Comparison of ENCODE assay signal across 8 cellular contexts in the genomic region with DNA sequence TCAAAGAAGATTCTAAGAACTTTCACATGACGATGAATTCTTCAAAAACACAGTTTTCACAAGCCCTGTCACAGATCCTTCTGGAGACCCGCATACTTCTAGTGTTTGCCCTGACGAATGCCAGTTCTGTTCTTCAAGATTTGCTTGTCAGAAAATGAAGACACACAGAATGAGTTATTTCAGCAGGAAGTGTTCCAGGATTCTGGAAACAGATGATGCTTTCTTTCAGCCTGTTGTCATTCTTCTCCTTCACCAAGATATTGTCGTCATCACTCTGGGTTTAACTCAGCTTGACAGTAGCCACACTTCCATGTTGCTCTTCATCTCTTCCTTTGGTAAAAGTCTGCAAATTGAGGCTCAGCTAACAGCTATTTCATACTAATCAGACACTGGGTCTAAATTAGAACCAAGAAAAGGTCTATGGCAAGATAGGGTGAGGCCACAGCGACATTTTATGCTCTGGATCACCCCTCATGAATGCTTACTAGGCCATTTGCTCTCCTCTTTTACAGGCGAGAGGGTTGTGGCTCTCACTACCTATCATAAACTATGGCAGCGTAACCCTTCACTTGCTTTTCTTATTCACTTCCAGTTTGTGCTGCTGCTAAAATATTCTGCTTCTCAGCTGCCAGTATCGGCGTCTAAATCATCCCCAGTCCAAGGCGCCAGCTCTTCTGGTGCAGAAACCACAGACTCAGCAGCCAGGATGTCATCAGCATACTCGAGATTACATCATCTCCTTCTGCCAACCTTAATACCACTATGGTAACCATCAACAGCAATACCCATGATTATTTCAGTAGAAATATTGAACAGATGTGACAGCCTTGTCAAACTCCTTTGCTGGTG.
DNase-seq lines count a peak whose midpoint lies in the region; ATAC-seq and TF ChIP-seq lines count a peak whose summit lies in the region.

No MANE protein-coding gene starts in this region.

- H2AFZ ChIP-seq in OCI-LY7 (ENCODE audit: low read length), result no peak overlapping the region

- CTCF ChIA-PET in HEK293 (lab: Yijun Ruan, JAX), result interaction anchor here (0.6 kb wide), 1 partner anchor 11 kb away, joined by 3 read pairs; no protein-coding TSS in a partner anchor
- CTCF ChIA-PET in OCI-LY7 (lab: Charles Lee; ENCODE audit: unreplicated experiment), result no interaction called here

- POLR2A ChIA-PET in HEK293 (lab: Yijun Ruan, JAX), result no interaction called here
- POLR2A ChIA-PET in OCI-LY7 (lab: Charles Lee), result interaction anchor here (0.6 kb wide), 1 partner anchor 100 kb away, joined by 3 read pairs; no protein-coding TSS in a partner anchor

- H3K4me2 ChIP-seq in OCI-LY7 (ENCODE audit: low read length), result no peak overlapping the region

- no peaks in the 10 kb centered on the region for H4K20me1 ChIP-seq in OCI-LY7 (ENCODE audit: insufficient read depth, low read length)

- ATAC-seq in Right ventricle myocardium superior (ENCODE audit: poor library complexity) (no peak), HG03457 (IDR thresholded peaks at IDR 0.05; ENCODE audit: unreplicated experiment) (no peak)

- H3K4me1 ChIP-seq in HEK293 (ENCODE audit: control insufficient read depth, insufficient read depth, low read length), result no peaks in the 10 kb centered on the region
- H3K4me1 ChIP-seq in OCI-LY7 (ENCODE audit: insufficient read depth, low read length, poor library complexity, severe bottlenecking), result no peaks in the 10 kb centered on the region

- H3K79me2 ChIP-seq in OCI-LY7 (ENCODE audit: insufficient read depth, low read depth, low read length), result no peaks in the 10 kb centered on the region

- DNase-seq in OCI-LY7 (ENCODE audit: low spot score) (peak; percentile 14), fibroblast of peridontal ligament (ENCODE audit: extremely low read depth) (peak; percentile 34), Right ventricle myocardium superior (no peak), islet precursor cell (no peak), coronary artery (ENCODE audit: low spot score) (no peak)

- H3K9me3 ChIP-seq in HEK293 (ENCODE audit: control insufficient read depth, insufficient read depth, low read depth, low read length) (no peaks in the 10 kb centered on the region), OCI-LY7 (ENCODE audit: low read length) (no peaks in the 10 kb centered on the region)

- intact Hi-C loops in OCI-LY7 (cut with micrococcal nuclease; ENCODE audit: unreplicated experiment) (no loop called here), Right ventricle myocardium superior (cut with DNase I) (no loop called here)

- no peak overlapping the region for H3K27ac ChIP-seq in HEK293 (ENCODE audit: extremely low read depth, low read depth, low read length)
- H3K27ac ChIP-seq in OCI-LY7 (ENCODE audit: low read depth, low read length, poor library complexity, severe bottlenecking), result no peak overlapping the region
- no peak overlapping the region for H3K27ac ChIP-seq in coronary artery

- TF ChIP-seq CTCF in HEK293 (tag by site-specific recombination; IDR thresholded peaks at IDR 0.05), result no peak
- TF ChIP-seq CTCF in OCI-LY7 (conservative IDR thresholded peaks at IDR 0.05; ENCODE audit: low read length), result no peak
- TF ChIP-seq CTCF in coronary artery (IDR thresholded peaks at IDR 0.05), result no peak

- H3K36me3 ChIP-seq in HEK293 (ENCODE audit: control insufficient read depth in 2 of 2, insufficient read depth in 1 of 2, low read length in 2 of 2), result no peaks in the 10 kb centered on the region
- H3K36me3 ChIP-seq in OCI-LY7 (ENCODE audit: insufficient read depth, low read length), result no peaks in the 10 kb centered on the region

- no TSS peak for BruUV-seq in OCI-LY7 (replicated peaks; lab: Mats Ljungman, UMichigan)

- H3K4me3 ChIP-seq in GM08714 (ENCODE audit: low read length), result peak overlapping the region; percentile 23; the same call in 1 of the 2 replicates
- no peak overlapping the region for H3K4me3 ChIP-seq in HEK293 (ENCODE audit: low read depth, low read length)
- no peak overlapping the region for H3K4me3 ChIP-seq in OCI-LY7 (ENCODE audit: low read depth, low read length, poor library complexity, severe bottlenecking)
- H3K4me3 ChIP-seq in coronary artery, result no peak overlapping the region

- H3K9me2 ChIP-seq in OCI-LY7 (ENCODE audit: insufficient read depth, low read length), result no peaks in the 10 kb centered on the region

TF ChIP-seq in HEK293, 187 proteins besides CTCF, POLR2A, EP300 and RAD21:
- no peak for TF ChIP-seq ZNF138 (tag by site-specific recombination; IDR thresholded peaks at IDR 0.05; ENCODE audit: borderline replicate concordance)
- TF ChIP-seq, protein P1, sequence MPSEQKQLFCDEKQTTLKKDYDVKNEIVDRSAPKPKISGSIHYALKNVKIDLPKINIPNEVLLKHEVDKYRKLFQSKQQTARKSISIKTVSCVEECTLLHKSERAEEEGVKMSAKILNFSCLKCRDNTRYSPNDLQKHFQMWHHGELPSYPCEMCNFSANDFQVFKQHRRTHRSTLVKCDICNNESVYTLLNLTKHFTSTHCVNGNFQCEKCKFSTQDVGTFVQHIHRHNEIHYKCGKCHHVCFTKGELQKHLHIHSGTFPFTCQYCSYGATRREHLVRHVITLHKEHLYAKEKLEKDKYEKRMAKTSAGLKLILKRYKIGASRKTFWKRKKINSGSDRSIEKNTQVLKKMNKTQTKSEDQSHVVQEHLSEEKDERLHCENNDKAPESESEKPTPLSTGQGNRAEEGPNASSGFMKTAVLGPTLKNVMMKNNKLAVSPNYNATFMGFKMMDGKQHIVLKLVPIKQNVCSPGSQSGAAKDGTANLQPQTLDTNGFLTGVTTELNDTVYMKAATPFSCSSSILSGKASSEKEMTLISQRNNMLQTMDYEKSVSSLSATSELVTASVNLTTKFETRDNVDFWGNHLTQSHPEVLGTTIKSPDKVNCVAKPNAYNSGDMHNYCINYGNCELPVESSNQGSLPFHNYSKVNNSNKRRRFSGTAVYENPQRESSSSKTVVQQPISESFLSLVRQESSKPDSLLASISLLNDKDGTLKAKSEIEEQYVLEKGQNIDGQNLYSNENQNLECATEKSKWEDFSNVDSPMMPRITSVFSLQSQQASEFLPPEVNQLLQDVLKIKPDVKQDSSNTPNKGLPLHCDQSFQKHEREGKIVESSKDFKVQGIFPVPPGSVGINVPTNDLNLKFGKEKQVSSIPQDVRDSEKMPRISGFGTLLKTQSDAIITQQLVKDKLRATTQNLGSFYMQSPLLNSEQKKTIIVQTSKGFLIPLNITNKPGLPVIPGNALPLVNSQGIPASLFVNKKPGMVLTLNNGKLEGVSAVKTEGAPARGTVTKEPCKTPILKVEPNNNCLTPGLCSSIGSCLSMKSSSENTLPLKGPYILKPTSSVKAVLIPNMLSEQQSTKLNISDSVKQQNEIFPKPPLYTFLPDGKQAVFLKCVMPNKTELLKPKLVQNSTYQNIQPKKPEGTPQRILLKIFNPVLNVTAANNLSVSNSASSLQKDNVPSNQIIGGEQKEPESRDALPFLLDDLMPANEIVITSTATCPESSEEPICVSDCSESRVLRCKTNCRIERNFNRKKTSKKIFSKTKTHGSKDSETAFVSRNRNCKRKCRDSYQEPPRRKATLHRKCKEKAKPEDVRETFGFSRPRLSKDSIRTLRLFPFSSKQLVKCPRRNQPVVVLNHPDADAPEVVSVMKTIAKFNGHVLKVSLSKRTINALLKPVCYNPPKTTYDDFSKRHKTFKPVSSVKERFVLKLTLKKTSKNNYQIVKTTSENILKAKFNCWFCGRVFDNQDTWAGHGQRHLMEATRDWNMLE (tag by site-specific recombination; conservative IDR thresholded peaks at IDR 0.05; ENCODE audit: low read depth), result peak; percentile 32; the same call in 1 of the 2 replicates
- TF ChIP-seq, protein P2, sequence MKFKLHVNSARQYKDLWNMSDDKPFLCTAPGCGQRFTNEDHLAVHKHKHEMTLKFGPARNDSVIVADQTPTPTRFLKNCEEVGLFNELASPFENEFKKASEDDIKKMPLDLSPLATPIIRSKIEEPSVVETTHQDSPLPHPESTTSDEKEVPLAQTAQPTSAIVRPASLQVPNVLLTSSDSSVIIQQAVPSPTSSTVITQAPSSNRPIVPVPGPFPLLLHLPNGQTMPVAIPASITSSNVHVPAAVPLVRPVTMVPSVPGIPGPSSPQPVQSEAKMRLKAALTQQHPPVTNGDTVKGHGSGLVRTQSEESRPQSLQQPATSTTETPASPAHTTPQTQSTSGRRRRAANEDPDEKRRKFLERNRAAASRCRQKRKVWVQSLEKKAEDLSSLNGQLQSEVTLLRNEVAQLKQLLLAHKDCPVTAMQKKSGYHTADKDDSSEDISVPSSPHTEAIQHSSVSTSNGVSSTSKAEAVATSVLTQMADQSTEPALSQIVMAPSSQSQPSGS (tag by site-specific recombination; IDR thresholded peaks at IDR 0.05; ENCODE audit: low read depth), result peak; percentile 69

Comparison
In these comparisons a context has a peak if more than half of its experiments do, and no peak if none do; other contexts are left out.
1. DNase-seq: peak in OCI-LY7 (single experiment) and fibroblast of peridontal ligament (single experiment); none in Right ventricle myocardium superior (single experiment), islet precursor cell (single experiment) and coronary artery (single experiment).